Comparison of ENCODE assay signal across 22 cellular contexts in genomic region chr10:55495555-55495954, GRCh38.
"Had no signal": no experiment of that assay in that cellular context is flagged by ENCODE, and none has a peak within 500 bp of the region (broad histone marks: within the 10 kb centered on the region; RNA-seq: fewer than 3 reads in every experiment).

No MANE protein-coding gene starts in this region.

- DNase-seq: activated B cell treated with CpG ODN at 0.5 μM for 24 hours; activated CD4-positive, alpha-beta T cell treated with anti-CD3 and anti-CD28 coated beads for 1 hour; activated CD4-positive, alpha-beta T cell treated with anti-CD3 and anti-CD28 coated beads, Interleukin-2, amount 10 ng/mL, durations not matched to agents 24 days and 14 days; activated CD4-positive, alpha-beta T cell treated with anti-CD3 and anti-CD28 coated beads, Interleukin-2, amount 50 U/mL, for 48 hours; activated effector memory CD4-positive, alpha-beta T cell treated with anti-CD3 and anti-CD28 coated beads, Interleukin-2, amount 50 U/mL, for 16 hours; activated naive CD4-positive, alpha-beta T cell treated with Interleukin-2 at 50 U/mL for 16 hours; activated naive CD8-positive, alpha-beta T cell treated with anti-CD3 and anti-CD28 coated beads, Interleukin-2, amount 50 U/mL, for 24 hours; activated T-cell treated with anti-CD3 and anti-CD28 coated beads, Interleukin-2, amount 50 U/mL, for 4 hours; amniotic stem cell; body of pancreas; NCI-H1105; NCI-H1436; NCI-H1694 treated with DMSO at 0.1 percent for 48 hours; NCI-H2081; NCI-H510A treated with DMSO at 0.1 percent for 48 hours; NCI-H69; SIG-M5; T-helper 17 cell; T-helper 9 cell had no signal

- H3K36me3 ChIP-seq: ascending aorta had no signal

- H3K4me1 ChIP-seq: ascending aorta, body of pancreas had no signal

- H3K27ac ChIP-seq: ascending aorta, body of pancreas had no signal

- FAIRE-seq: TTC549 had no signal

- ATAC-seq: activated naive CD4-positive, alpha-beta T cell treated with anti-CD3 and anti-CD28 coated beads, Interleukin-2, amount 50 U/mL, for 72 hours; activated naive CD8-positive, alpha-beta T cell treated with anti-CD3 and anti-CD28 coated beads, Interleukin-2, amount 50 U/mL, for 24 hours; activated T-cell treated with anti-CD3 and anti-CD28 coated beads, Interleukin-2, amount 50 U/mL, for 4 hours; body of pancreas; T-helper 17 cell had no signal

- H3K4me3 ChIP-seq: ascending aorta, body of pancreas had no signal

- H3K9me3 ChIP-seq: ascending aorta, body of pancreas had no signal

- H3K27me3 ChIP-seq: ascending aorta, body of pancreas had no signal
